Comparison of ENCODE assay signal across 13 cellular contexts in the genomic region with DNA sequence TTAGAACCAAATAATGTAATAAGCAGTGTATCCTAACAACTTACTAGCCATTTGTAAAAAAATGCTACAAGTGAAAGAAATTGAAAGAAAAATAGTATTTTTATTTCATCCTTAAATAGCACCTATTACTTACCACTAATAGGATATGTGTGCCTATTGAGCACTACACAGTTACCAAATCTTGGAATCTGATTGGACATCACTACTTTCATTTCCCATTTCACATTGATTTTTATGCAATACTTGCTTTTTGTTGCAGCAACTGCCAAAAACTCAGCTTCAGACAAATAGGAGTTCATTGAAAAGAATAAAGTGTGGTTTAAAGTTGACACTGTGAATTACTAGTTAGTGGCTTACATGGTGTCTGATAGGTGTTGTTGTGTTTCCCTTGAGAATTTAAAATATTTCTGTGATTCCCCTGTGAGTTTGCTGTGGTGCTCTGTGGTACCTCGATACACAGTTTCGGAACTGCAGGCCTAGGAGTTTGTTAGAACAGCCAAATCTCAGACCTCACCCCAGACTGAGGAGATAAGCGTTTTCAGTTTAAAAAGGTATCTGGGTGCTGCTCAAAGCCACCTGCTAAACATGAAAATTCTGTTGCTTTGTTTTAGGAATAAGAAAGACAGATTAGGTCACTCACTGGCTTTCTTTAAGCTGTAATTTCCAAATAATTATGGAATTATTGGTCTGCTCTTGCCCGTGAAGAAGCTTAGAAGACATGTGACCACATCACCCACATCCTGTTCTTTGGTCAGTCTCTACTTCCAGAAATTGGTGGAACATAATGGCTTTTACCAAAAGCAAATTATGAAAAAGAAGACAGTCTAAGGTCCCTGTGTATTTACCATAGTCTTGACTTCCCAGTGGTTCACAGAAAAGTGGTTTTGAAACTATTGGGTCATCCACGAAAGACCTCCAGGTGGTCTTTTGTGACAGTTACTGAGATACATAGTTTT.
DNase-seq lines count a peak whose midpoint lies in the region; ATAC-seq, FAIRE-seq and TF ChIP-seq lines count a peak whose summit lies in the region.
"Had no signal": no experiment of that assay in that cellular context is flagged by ENCODE, and none has a peak within 500 bp of the region (broad histone marks: within the 10 kb centered on the region; RNA-seq: fewer than 3 reads in every experiment).

No MANE protein-coding gene starts in this region.

- no peaks in the 10 kb centered on the region for H3K36me3 Mint-ChIP-seq in activated naive CD8-positive, alpha-beta T cell treated with anti-CD3 and anti-CD28 coated beads for 36 hours

- no peak for TF ChIP-seq POLR2A in GM12891 (IDR thresholded peaks at IDR 0.05; ENCODE audit: low read depth, low read length)

- peak; percentile 79 for ATAC-seq in GM19467 (IDR thresholded peaks at IDR 0.05; ENCODE audit: unreplicated experiment)
- ATAC-seq in HG03025 (IDR thresholded peaks at IDR 0.05; ENCODE audit: low FRiP score, unreplicated experiment) = peak; percentile 89
- ATAC-seq: left ventricle myocardium superior had no signal

- H3K9me3 Mint-ChIP-seq in activated naive CD8-positive, alpha-beta T cell treated with anti-CD3 and anti-CD28 coated beads for 36 hours = no peaks in the 10 kb centered on the region

- no peaks in the 10 kb centered on the region for H3K27me3 Mint-ChIP-seq in activated naive CD8-positive, alpha-beta T cell treated with anti-CD3 and anti-CD28 coated beads for 36 hours
- H3K27me3 Mint-ChIP-seq: B cell had no signal

- FAIRE-seq in GM12891 (lab: Jason Lieb, UNC) = peak; percentile 90

- H3K27ac Mint-ChIP-seq in activated naive CD8-positive, alpha-beta T cell treated with anti-CD3 and anti-CD28 coated beads for 36 hours = no peak overlapping the region
- H3K27ac Mint-ChIP-seq: B cell had no signal

- peaks cover 1% of the 10 kb centered on the region for H3K4me1 Mint-ChIP-seq in activated naive CD8-positive, alpha-beta T cell treated with anti-CD3 and anti-CD28 coated beads for 36 hours

- no peak overlapping the region for H3K4me3 Mint-ChIP-seq in activated naive CD8-positive, alpha-beta T cell treated with anti-CD3 and anti-CD28 coated beads for 36 hours
- H3K4me3 Mint-ChIP-seq: B cell had no signal

- no peak for DNase-seq in GM12891 (ENCODE audit: insufficient read length, low spot score)
- peak; percentile 83 for DNase-seq in MV-4-11 (lab: John Stamatoyannopoulos, UW)
- no peak for DNase-seq in activated CD4-positive, alpha-beta T cell treated with anti-CD3 and anti-CD28 coated beads, Interleukin-2, amount 50 U/mL, for 48 hours
- no peak for DNase-seq in dermis blood vessel endothelial cell
- no peak for DNase-seq in NCI-H2227 treated with DMSO at 0.1 percent for 48 hours (lab: John Stamatoyannopoulos, UW)
- no peak for DNase-seq in activated naive CD8-positive, alpha-beta T cell treated with anti-CD3 and anti-CD28 coated beads for 36 hours
- DNase-seq: foreskin fibroblast, IMR-90, left ventricle myocardium superior, NCI-H510A treated with DMSO at 0.1 percent for 48 hours had no signal

TF ChIP-seq in GM12891, 5 proteins besides CTCF, POLR2A, EP300 and RAD21:
- TF ChIP-seq TAF1 (IDR thresholded peaks at IDR 0.05; ENCODE audit: low read depth, low read length) = no peak
- TF ChIP-seq POU2F2 (IDR thresholded peaks at IDR 0.05; ENCODE audit: low read depth, low read length) = no peak
- TF ChIP-seq SPI1 (IDR thresholded peaks at IDR 0.05; ENCODE audit: low read depth, low read length) = 0 out of 2 replicates have a peak, but pooled peaks have one; percentile 12
- no peak for TF ChIP-seq POLR2AphosphoS5 (IDR thresholded peaks at IDR 0.05; ENCODE audit: low read depth, low read length)
- no peak for TF ChIP-seq PAX5 (IDR thresholded peaks at IDR 0.05; ENCODE audit: insufficient read depth, low read length, severe bottlenecking)
TF ChIP-seq in GM12891: peak in this region for 1.
